19 cellular contexts compared by ENCODE assay signal in genomic region chr16:4455951-4456350, GRCh38.
"Had no signal": no experiment of that assay in that cellular context is flagged by ENCODE, and none has a peak within 500 bp of the region (broad histone marks: within the 10 kb centered on the region; RNA-seq: fewer than 3 reads in every experiment).

No MANE protein-coding gene starts in this region.

- H3K27me3 Mint-ChIP-seq: dendritic cell treated with granulocyte-macrophage colony-stimulating factor and Interleukin-4, amounts not matched to agents 40 ng/mL and 50 ng/mL, for 4 days; effector memory CD8-positive, alpha-beta T cell; naive thymus-derived CD8-positive, alpha-beta T cell had no signal

- ATAC-seq: effector memory CD8-positive, alpha-beta T cell; naive thymus-derived CD8-positive, alpha-beta T cell had no signal

- H3K4me1 ChIP-seq: parathyroid adenoma, thyroid gland had no signal

- H3K4me3 Mint-ChIP-seq: dendritic cell treated with granulocyte-macrophage colony-stimulating factor and Interleukin-4, amounts not matched to agents 40 ng/mL and 50 ng/mL, for 4 days; effector memory CD8-positive, alpha-beta T cell; naive thymus-derived CD8-positive, alpha-beta T cell had no signal

- H3K27ac ChIP-seq: neutrophil, parathyroid adenoma, thyroid gland had no signal

- H3K9me3 Mint-ChIP-seq: dendritic cell treated with granulocyte-macrophage colony-stimulating factor and Interleukin-4, amounts not matched to agents 40 ng/mL and 50 ng/mL, for 4 days; effector memory CD8-positive, alpha-beta T cell; naive thymus-derived CD8-positive, alpha-beta T cell had no signal

- H2AFZ ChIP-seq: parathyroid adenoma had no signal

- H3K9ac ChIP-seq: parathyroid adenoma had no signal

- H3K27me3 ChIP-seq: neutrophil, thyroid gland had no signal

- H3K4me3 ChIP-seq: thyroid gland had no signal

- DNase-seq: activated CD4-positive, alpha-beta T cell treated with anti-CD3 and anti-CD28 coated beads, Interleukin-2, amount 50 U/mL, for 1 hour; activated CD4-positive, CD25-positive, alpha-beta regulatory T cell; activated CD8-positive, alpha-beta memory T cell treated with anti-CD3 and anti-CD28 coated beads for 24 hours; activated naive CD4-positive, alpha-beta T cell; activated T-cell treated with anti-CD3 and anti-CD28 coated beads for 4 hours; effector memory CD8-positive, alpha-beta T cell; head of caudate nucleus; kidney glomerular epithelial cell; mesenchymal stem cell; naive thymus-derived CD8-positive, alpha-beta T cell; stimulated activated CD4-positive, alpha-beta T cell treated with anti-CD3 and anti-CD28 coated beads, Interleukin-1b, Interleukin-23, amount 100 ng/mL, for 48 hours; thyroid gland had no signal

- H3K27ac Mint-ChIP-seq: dendritic cell treated with granulocyte-macrophage colony-stimulating factor and Interleukin-4, amounts not matched to agents 40 ng/mL and 50 ng/mL, for 4 days had no signal

- FAIRE-seq: astrocyte, bronchial epithelial cell, frontal cortex, urothelium cell line had no signal

- H3K9me3 ChIP-seq: neutrophil, thyroid gland had no signal
